ENCODE assay signal across 1 cellular context in genomic region chr11:134355656-134356055, GRCh38.
TF ChIP-seq lines count a peak whose summit lies in the region.

No MANE protein-coding gene starts in this region.

TF ChIP-seq in GM12878, 131 proteins besides CTCF, POLR2A, EP300 and RAD21:
- no peak for TF ChIP-seq ASH2L (IDR thresholded peaks at IDR 0.05; ENCODE audit: borderline replicate concordance, low read depth)
- no peak for TF ChIP-seq FOXK2 (IDR thresholded peaks at IDR 0.05)
- no peak for TF ChIP-seq BCL3 (IDR thresholded peaks at IDR 0.05; ENCODE audit: borderline replicate concordance, insufficient read depth, low read depth, low read length, poor library complexity, severe bottlenecking)
- TF ChIP-seq SREBF2 (IDR thresholded peaks at IDR 0.05; ENCODE audit: low read length): no peak
- TF ChIP-seq MEF2A (IDR thresholded peaks at IDR 0.05; ENCODE audit: insufficient read depth, low read depth, low read length): no peak
- no peak for TF ChIP-seq POU2F2 (IDR thresholded peaks at IDR 0.05; ENCODE audit: borderline replicate concordance, low read depth, low read length)
- TF ChIP-seq SUZ12 (IDR thresholded peaks at IDR 0.05; ENCODE audit: unreplicated experiment): no peak
